Comparison of ENCODE assay signal across 16 cellular contexts in genomic region chr1:233238884-233239432, GRCh38. TPM values are rescaled to one million over a fixed set of nuclear protein-coding genes. Genes with fewer than 3 reads are reported as not detected.
DNase-seq lines count a peak whose midpoint lies in the region; ATAC-seq, FAIRE-seq and TF ChIP-seq lines count a peak whose summit lies in the region.
"Had no signal": no experiment of that assay in that cellular context is flagged by ENCODE, and none has a peak within 500 bp of the region (broad histone marks: within the 10 kb centered on the region; RNA-seq: fewer than 3 reads in every experiment).

No MANE protein-coding gene starts in this region.

- ATAC-seq in HG02588 (IDR thresholded peaks at IDR 0.05; ENCODE audit: unreplicated experiment) = no peak
- ATAC-seq in HG03565 (IDR thresholded peaks at IDR 0.05; ENCODE audit: unreplicated experiment) = no peak
- ATAC-seq: left cardiac atrium; naive thymus-derived CD4-positive, alpha-beta T cell had no signal

- TF ChIP-seq CTCF in astrocyte of the cerebellum (IDR thresholded peaks at IDR 0.05; ENCODE audit: low read depth, low read length, missing control alignments) = peak; percentile 7

- FAIRE-seq in G401.6 (lab: Jason Lieb, UNC) = peak; percentile 21

- DNase-seq in NAMALWA (ENCODE audit: low spot score) (peak; percentile 3), astrocyte of the cerebellum (ENCODE audit: low read depth) (no peak), lung microvascular endothelial cell (ENCODE audit: low read depth in 2 of 2) (peak; percentile 26 to 47), SW 1271 (lab: John Stamatoyannopoulos, UW) (no peak)
- DNase-seq: activated effector memory CD4-positive, alpha-beta T cell treated with anti-CD3 and anti-CD28 coated beads, Interleukin-2, amount 50 U/mL, for 16 hours; DMS79 treated with DMSO at 0.1 percent for 48 hours; left cardiac atrium; naive thymus-derived CD4-positive, alpha-beta T cell; NCI-H524; stimulated activated CD4-positive, alpha-beta T cell treated with anti-CD3 and anti-CD28 coated beads, Interleukin-4, amount 100 ng/mL, for 1 hour; upper lobe of left lung had no signal

- in situ Hi-C loops in astrocyte of the cerebellum (cut with HindIII; ENCODE audit: low sequenced_read_pairs) = no loop called here

- no peak overlapping the region for H3K4me3 ChIP-seq in astrocyte of the cerebellum (ENCODE audit: low read depth, low read length)
- H3K4me3 ChIP-seq: BLaER1 treated with 17β-estradiol and CSF1 and Interleukin-3, amounts not matched to agents 10 nM and 100 nM; right atrium auricular region; upper lobe of left lung had no signal

RNA-seq across cellular contexts. Expression of gene PCNX2, which starts 56.6 kb away (rescaled TPM):
- total RNA-seq in lung microvascular endothelial cell = 0.20 and 2.8 TPM in 2 replicates

Comparison
In these comparisons a context has a peak if more than half of its experiments do, and no peak if none do; other contexts are left out.
1. DNase-seq: peak in NAMALWA (single experiment) and lung microvascular endothelial cell (2 of 2); none in astrocyte of the cerebellum (single experiment) and SW 1271 (0 of 2).